In genomic region chr15:100681335-100681746, GRCh38 we compare ENCODE assay signal across 1 cellular context.
TF ChIP-seq lines count a peak whose summit lies in the region.

No MANE protein-coding gene starts in this region.

TF ChIP-seq in IMR-90, 13 proteins besides CTCF, POLR2A, EP300 and RAD21:
- TF ChIP-seq, protein P1, sequence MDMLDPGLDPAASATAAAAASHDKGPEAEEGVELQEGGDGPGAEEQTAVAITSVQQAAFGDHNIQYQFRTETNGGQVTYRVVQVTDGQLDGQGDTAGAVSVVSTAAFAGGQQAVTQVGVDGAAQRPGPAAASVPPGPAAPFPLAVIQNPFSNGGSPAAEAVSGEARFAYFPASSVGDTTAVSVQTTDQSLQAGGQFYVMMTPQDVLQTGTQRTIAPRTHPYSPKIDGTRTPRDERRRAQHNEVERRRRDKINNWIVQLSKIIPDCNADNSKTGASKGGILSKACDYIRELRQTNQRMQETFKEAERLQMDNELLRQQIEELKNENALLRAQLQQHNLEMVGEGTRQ (IDR thresholded peaks at IDR 0.05; ENCODE audit: low read depth, low read length) = no peak
- no peak for TF ChIP-seq MAZ (IDR thresholded peaks at IDR 0.05; ENCODE audit: borderline replicate concordance, low read depth, low read length)
- no peak for TF ChIP-seq SMC3 (IDR thresholded peaks at IDR 0.05; ENCODE audit: low read depth, low read length)
- no peak for TF ChIP-seq CHD1 (IDR thresholded peaks at IDR 0.05; ENCODE audit: low read depth, low read length)
- TF ChIP-seq FOS (IDR thresholded peaks at IDR 0.05; ENCODE audit: low read depth, low read length) = no peak
- TF ChIP-seq CEBPB (IDR thresholded peaks at IDR 0.05; ENCODE audit: low read depth, low read length) = no peak
- TF ChIP-seq MAFK (IDR thresholded peaks at IDR 0.05; ENCODE audit: low read depth, low read length) = no peak
- no peak for TF ChIP-seq RFX5 (IDR thresholded peaks at IDR 0.05; ENCODE audit: low read depth, low read length)
- TF ChIP-seq NFE2L2 (IDR thresholded peaks at IDR 0.05; ENCODE audit: low read depth, low read length) = no peak
- TF ChIP-seq BHLHE40 (IDR thresholded peaks at IDR 0.05; ENCODE audit: low read depth, low read length) = no peak
- TF ChIP-seq MXI1 (IDR thresholded peaks at IDR 0.05; ENCODE audit: borderline replicate concordance, low read depth, low read length) = no peak
- no peak for TF ChIP-seq RCOR1 (IDR thresholded peaks at IDR 0.05; ENCODE audit: insufficient replicate concordance, low read length)
- TF ChIP-seq ELK1 (IDR thresholded peaks at IDR 0.05; ENCODE audit: borderline replicate concordance, low read depth, low read length) = no peak
